21 cellular contexts compared by ENCODE assay signal in genomic region chr9:14146201-14146890, GRCh38.
DNase-seq lines count a peak whose midpoint lies in the region; FAIRE-seq and TF ChIP-seq lines count a peak whose summit lies in the region.
"Had no signal": no experiment of that assay in that cellular context is flagged by ENCODE, and none has a peak within 500 bp of the region (broad histone marks: within the 10 kb centered on the region; RNA-seq: fewer than 3 reads in every experiment).

No MANE protein-coding gene starts in this region.

- TF ChIP-seq CTCF in colonic mucosa (IDR thresholded peaks at IDR 0.05): no peak

- no peak overlapping the region for H3K4me3 ChIP-seq in colonic mucosa
- H3K4me3 ChIP-seq: GM23338 had no signal

- no peaks in the 10 kb centered on the region for H3K36me3 ChIP-seq in colonic mucosa

- no peaks in the 10 kb centered on the region for H3K4me1 ChIP-seq in colonic mucosa

- DNase-seq in HS-5 (ENCODE audit: low read depth) (peak; percentile 25), fibroblast of gingiva (ENCODE audit: low read depth) (peak; percentile 5), frontal cortex (ENCODE audit: low spot score in 2 of 2) (no peak), NCI-H2029 treated with DMSO at 0.1 percent for 48 hours (lab: John Stamatoyannopoulos, UW) (no peak), colonic mucosa (no peak), NCI-H2029 (lab: John Stamatoyannopoulos, UW) (no peak)
- DNase-seq in central memory CD4-positive, alpha-beta T cell: no peak
- DNase-seq: AML-193; CD4-positive, alpha-beta T cell; DMS153; DMS79; GDM1; HFFc6; KBM-7 had no signal

- H3K27me3 ChIP-seq in colonic mucosa: no peaks in the 10 kb centered on the region

- no peak overlapping the region for H3K27ac ChIP-seq in colonic mucosa
- H3K27ac ChIP-seq: 22Rv1, C4-2B had no signal

- peak; percentile 21 for FAIRE-seq in A204.1 (lab: Jason Lieb, UNC)
- peak; percentile 69 for FAIRE-seq in frontal cortex (lab: Jason Lieb, UNC)
- FAIRE-seq: GM19239, H54, HepG2 had no signal

- intact Hi-C loops in colonic mucosa (cut with DNase I): no loop called here

- H3K9me3 ChIP-seq in colonic mucosa: no peaks in the 10 kb centered on the region

- H3K9ac ChIP-seq in colonic mucosa (ENCODE audit: low read depth in 2 of 2, low read length in 2 of 2): no peak overlapping the region

Comparison
In these comparisons a context has a peak if more than half of its experiments do, and no peak if none do; other contexts are left out.
1. DNase-seq: peak in HS-5 (single experiment) and fibroblast of gingiva (single experiment); none in frontal cortex (0 of 2), NCI-H2029 treated with DMSO at 0.1 percent for 48 hours (single experiment), colonic mucosa (single experiment), central memory CD4-positive, alpha-beta T cell (single experiment) and NCI-H2029 (single experiment).